ENCODE assay signal across 8 cellular contexts in genomic region chr11:66568124-66568916, GRCh38. TPM values are rescaled to one million over a fixed set of nuclear protein-coding genes. Genes with fewer than 3 reads are reported as not detected.
A peak's percentile ranks its signal among the peaks of the same experiment; 100 is the strongest.
DNase-seq lines count a peak whose midpoint lies in the region; ATAC-seq and TF ChIP-seq lines count a peak whose summit lies in the region.

Gene CTSF, minus strand, starts transcription at chr11:66568606. Its CDS starts 120 bp downstream, at chr11:66568486.

- ATAC-seq in RWPE2 (ENCODE audit: low read depth) (peak; percentile 87), GM21529 (IDR thresholded peaks at IDR 0.05; ENCODE audit: unreplicated experiment) (no peak)

- DNase-seq in D341Med (ENCODE audit: low spot score) (peak; percentile 96), HuH-7.5 (ENCODE audit: low spot score) (peak; percentile 100), RWPE2 (ENCODE audit: low spot score) (peak; percentile 86), fibroblast of the conjunctiva (ENCODE audit: low read depth) (peak; percentile 43), occipital lobe (lab: John Stamatoyannopoulos, UW) (peak; percentile 89), suprapubic skin (ENCODE audit: low spot score in 2 of 2) (peak; percentile 91 to 94)
- DNase-seq in activated gamma-delta T cell treated with anti-CD3 and anti-CD28 coated beads, Interleukin-2, amount 50 U/mL, for 16 hours (ENCODE audit: low read depth), result peak; percentile 58

- no peaks in the 10 kb centered on the region for H3K9me3 ChIP-seq in RWPE2 (ENCODE audit: severe bottlenecking)
- no peaks in the 10 kb centered on the region for H3K9me3 ChIP-seq in suprapubic skin

- TF ChIP-seq POLR2A in suprapubic skin (IDR thresholded peaks at IDR 0.05), result no peak

- TF ChIP-seq CTCF in RWPE2 (IDR thresholded peaks at IDR 0.05; ENCODE audit: poor library complexity, severe bottlenecking) (no peak), suprapubic skin (IDR thresholded peaks at IDR 0.05) (no peak)

- H3K4me3 ChIP-seq in RWPE2 (ENCODE audit: severe bottlenecking) (peak within 1 kb of the TSS; percentile 45), suprapubic skin (peak within 1 kb of the TSS; percentile 85)

- H3K36me3 ChIP-seq in RWPE2 (ENCODE audit: low read depth) (no peaks in the 10 kb centered on the region), suprapubic skin (peaks cover 29% of the 10 kb centered on the region)

- H3K27ac ChIP-seq in RWPE2 (ENCODE audit: poor library complexity, severe bottlenecking) (no peak within 1 kb of the TSS), suprapubic skin (peak within 1 kb of the TSS; percentile 26)

- no peaks in the 10 kb centered on the region for H3K27me3 ChIP-seq in RWPE2 (ENCODE audit: insufficient read depth, poor library complexity, severe bottlenecking)
- H3K27me3 ChIP-seq in suprapubic skin, result no peaks in the 10 kb centered on the region

- H3K4me1 ChIP-seq in RWPE2 (ENCODE audit: insufficient read depth, poor library complexity, severe bottlenecking) (no peaks in the 10 kb centered on the region), suprapubic skin (peaks cover 20% of the 10 kb centered on the region)

- WGBS in suprapubic skin, result 1% methylated on average over 36 of the region's 77 CpGs

- TF ChIP-seq EP300 in suprapubic skin (IDR thresholded peaks at IDR 0.05), result no peak

RNA-seq across cellular contexts. Expression of gene CTSF, which starts in this region (rescaled TPM):
- 39.1 TPM for total RNA-seq in occipital lobe
- total RNA-seq in suprapubic skin, result 100 to 1,000 TPM in 1 of 4 donors, 10 to 100 TPM in 3; 61.6 to 114 (median 83.2) TPM

Comparison
In these comparisons a context has a peak if more than half of its experiments do, and no peak if none do; other contexts are left out.
1. DNase-seq: peak in every context shown above with its lines; median percentile 100 in HuH-7.5; 96 in D341Med; 92 in suprapubic skin; 89 in occipital lobe; 86 in RWPE2; 58 in activated gamma-delta T cell treated with anti-CD3 and anti-CD28 coated beads, Interleukin-2, amount 50 U/mL, for 16 hours; 43 in fibroblast of the conjunctiva.